16 cellular contexts compared by ENCODE assay signal in the genomic region with DNA sequence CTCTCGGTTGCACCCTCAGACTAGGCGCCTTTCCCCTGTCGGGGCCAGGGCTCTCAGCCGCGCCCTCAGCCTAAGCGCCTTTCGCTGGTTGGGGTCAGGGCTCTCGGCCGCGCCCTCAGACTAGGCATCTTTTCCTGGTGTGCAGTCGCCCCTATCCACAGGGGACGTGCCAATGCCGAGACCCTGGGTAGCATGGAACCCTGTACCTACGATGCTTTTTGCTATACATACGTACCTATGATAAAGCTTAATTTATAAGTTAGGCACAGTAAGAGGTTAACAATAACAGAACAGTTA.
"Had no signal": no experiment of that assay in that cellular context is flagged by ENCODE, and none has a peak within 500 bp of the region (broad histone marks: within the 10 kb centered on the region; RNA-seq: fewer than 3 reads in every experiment).

No MANE protein-coding gene starts in this region.

- H3K36me3 ChIP-seq: breast epithelium had no signal

- DNase-seq: activated CD8-positive, alpha-beta memory T cell treated with anti-CD3 and anti-CD28 coated beads for 24 hours; activated effector memory CD4-positive, alpha-beta T cell treated with Interleukin-2 at 50 U/mL for 16 hours; dorsolateral prefrontal cortex; esophagus squamous epithelium; foreskin fibroblast; islet precursor cell; SIG-M5; stimulated activated CD4-positive, alpha-beta T cell treated with anti-CD3 and anti-CD28 coated beads, Interleukin-2, amount 100 ng/mL, for 24 hours; stimulated activated naive CD4-positive, alpha-beta T cell had no signal

- H3K27ac ChIP-seq: breast epithelium, dorsolateral prefrontal cortex, esophagus squamous epithelium, left lung, neutrophil, right lobe of liver, suprapubic skin had no signal

- ATAC-seq: activated CD4-positive, CD25-positive, alpha-beta regulatory T cell treated with anti-CD3 and anti-CD28 coated beads, Interleukin-2, amount 50 U/mL, for 24 hours; left lung; right lobe of liver had no signal

- H3K9me3 ChIP-seq: breast epithelium, esophagus squamous epithelium, left lung, neutrophil, right lobe of liver, spleen, suprapubic skin had no signal
